Comparison of ENCODE assay signal across 20 cellular contexts in genomic region chr15:78850926-78851600, GRCh38. TPM values are rescaled to one million over a fixed set of nuclear protein-coding genes. Genes with fewer than 3 reads are reported as not detected.
DNase-seq lines count a peak whose midpoint lies in the region; ATAC-seq lines count a peak whose summit lies in the region.
"Had no signal": no experiment of that assay in that cellular context is flagged by ENCODE, and none has a peak within 500 bp of the region (broad histone marks: within the 10 kb centered on the region; RNA-seq: fewer than 3 reads in every experiment).

No MANE protein-coding gene starts in this region.

- H3K36me3 ChIP-seq in HAP-1 (replicated peaks), result no peaks in the 10 kb centered on the region
- no peaks in the 10 kb centered on the region for H3K36me3 ChIP-seq in mesenchymal stem cell (ENCODE audit: control insufficient read depth in 1 of 2, insufficient read depth in 2 of 2, low read depth in 1 of 2, low read length in 2 of 2)
- H3K36me3 ChIP-seq: cardiac muscle cell, stomach, vagina had no signal

- H3K9me3 ChIP-seq in HAP-1 (no peaks in the 10 kb centered on the region), mesenchymal stem cell (ENCODE audit: control insufficient read depth, low read length) (no peaks in the 10 kb centered on the region)
- H3K9me3 ChIP-seq: stomach, vagina had no signal

- intact Hi-C loops in left cardiac atrium (cut with DNase I), result no loop called here

- H2AK5ac ChIP-seq in mesenchymal stem cell (ENCODE audit: low read length, severe bottlenecking), result no peak overlapping the region

- H2BK120ac ChIP-seq in mesenchymal stem cell (ENCODE audit: low read depth, low read length), result no peak overlapping the region

- no peak overlapping the region for H4K91ac ChIP-seq in mesenchymal stem cell (ENCODE audit: low read length)

- WGBS in mesenchymal stem cell, result 43% methylated on average over 6 of the region's 6 CpGs

- no peak overlapping the region for H2AFZ ChIP-seq in mesenchymal stem cell (ENCODE audit: low read depth, low read length)

- H3K4me3 ChIP-seq in HAP-1 (no peak overlapping the region), mesenchymal stem cell (ENCODE audit: insufficient read depth in 1 of 2, low read depth in 1 of 2, low read length in 2 of 2) (no peak overlapping the region)
- H3K4me3 ChIP-seq: cardiac muscle cell, stomach, vagina had no signal

- no peak overlapping the region for H3K23ac ChIP-seq in mesenchymal stem cell (ENCODE audit: low read length in 2 of 2)

- H3K4ac ChIP-seq in mesenchymal stem cell (ENCODE audit: low read depth in 1 of 2, low read length in 2 of 2), result no peak overlapping the region

- H3K4me2 ChIP-seq in mesenchymal stem cell (ENCODE audit: low read length, poor library complexity, severe bottlenecking), result no peak overlapping the region

- H2BK12ac ChIP-seq in mesenchymal stem cell (ENCODE audit: low read length in 2 of 2), result no peak overlapping the region

- ATAC-seq in left cardiac atrium (no peak), HG03342 (IDR thresholded peaks at IDR 0.05; ENCODE audit: unreplicated experiment) (no peak)
- ATAC-seq: effector memory CD8-positive, alpha-beta T cell had no signal

- DNase-seq in HAP-1 (ENCODE audit: low spot score in 2 of 2) (peak; percentile 72 to 76), ecto neural progenitor cell (ENCODE audit: low spot score) (peak; percentile 49), mesenchymal stem cell (peak; percentile 29), superior temporal gyrus (ENCODE audit: extremely low spot score) (peak; percentile 81), NCI-H446 (lab: John Stamatoyannopoulos, UW) (no peak), left cardiac atrium (no peak)
- DNase-seq: activated CD4-positive, CD25-positive, alpha-beta regulatory T cell treated with anti-CD3 and anti-CD28 coated beads, Interleukin-2, amount 50 U/mL, for 72 hours; AML-193; effector memory CD8-positive, alpha-beta T cell; Karpas-422; NCI-H1048; NCI-H2107; NCI-H526; SHP77 treated with DMSO at 0.1 percent for 48 hours; stimulated activated CD4-positive, alpha-beta T cell treated with anti-CD3 and anti-CD28 coated beads, Interleukin-2, amount 100 ng/mL, for 24 hours; stomach; T-helper 2 cell had no signal

- H3K4me1 ChIP-seq in HAP-1 (peaks cover 18% of the 10 kb centered on the region), mesenchymal stem cell (ENCODE audit: control insufficient read depth, insufficient read depth, low read depth, low read length) (peaks cover 2% of the 10 kb centered on the region)
- H3K4me1 ChIP-seq: vagina had no signal

- no peak overlapping the region for H2BK5ac ChIP-seq in mesenchymal stem cell (ENCODE audit: low read depth, low read length, poor library complexity, severe bottlenecking)

- no peaks in the 10 kb centered on the region for H3K79me1 ChIP-seq in mesenchymal stem cell (replicated peaks; ENCODE audit: low read length, poor library complexity, severe bottlenecking)

- H3K14ac ChIP-seq in mesenchymal stem cell (ENCODE audit: low read length in 2 of 2), result peak overlapping the region in 1 of 2 experiments; percentile 20

- in situ Hi-C loops in HAP-1 (cut with MboI; ENCODE audit: low sequenced_read_pairs), result no loop called here

- peak overlapping the region in 1 of 2 experiments; percentile 30 for H3K18ac ChIP-seq in mesenchymal stem cell (ENCODE audit: low read depth in 1 of 2, low read length in 2 of 2)

- H3K27ac ChIP-seq in mesenchymal stem cell (ENCODE audit: low read length, poor library complexity, severe bottlenecking), result no peak overlapping the region
- H3K27ac ChIP-seq: cardiac muscle cell, stomach, vagina had no signal

- no peak overlapping the region for H4K8ac ChIP-seq in mesenchymal stem cell (ENCODE audit: low read length)

- H3K27me3 ChIP-seq in HAP-1 (ENCODE audit: low read depth) (no peaks in the 10 kb centered on the region), mesenchymal stem cell (ENCODE audit: control insufficient read depth in 1 of 2, insufficient read depth in 1 of 2, low read length in 2 of 2) (no peaks in the 10 kb centered on the region)
- H3K27me3 ChIP-seq: cardiac muscle cell, stomach, vagina had no signal

- H2BK15ac ChIP-seq in mesenchymal stem cell (ENCODE audit: low read depth, poor library complexity, severe bottlenecking), result no peak overlapping the region

- H3K9ac ChIP-seq in mesenchymal stem cell (ENCODE audit: low read length), result no peak overlapping the region

RNA-seq across cellular contexts. Expression of gene MORF4L1, which starts 21.6 kb away (rescaled TPM):
- 560 TPM for polyA plus RNA-seq in mesenchymal stem cell (2013, experiment 1 of 2)
- polyA plus RNA-seq in mesenchymal stem cell (2013, experiment 2 of 2), result 524 TPM
- 100 to 1,000 TPM; 306 to 401 TPM for total RNA-seq in left cardiac atrium

RNA-seq across cellular contexts. Expression of gene ADAMTS7, which starts 39.8 kb away (rescaled TPM):
- polyA plus RNA-seq in mesenchymal stem cell (2013, experiment 1 of 2), result 14.1 TPM
- polyA plus RNA-seq in mesenchymal stem cell (2013, experiment 2 of 2), result 13.0 TPM
- total RNA-seq in left cardiac atrium, result 10 to 100 TPM; 35.8 to 45.9 TPM

Comparison
In these comparisons a context has a peak if more than half of its experiments do, and no peak if none do; other contexts are left out.
1. DNase-seq: peak in HAP-1 (2 of 2), ecto neural progenitor cell (single experiment), mesenchymal stem cell (single experiment) and superior temporal gyrus (single experiment); none in NCI-H446 (0 of 2) and left cardiac atrium (single experiment).